In genomic region chr1:110463695-110464094, GRCh38 we compare ENCODE assay signal across 23 cellular contexts. TPM values are rescaled to one million over a fixed set of nuclear protein-coding genes. Genes with fewer than 3 reads are reported as not detected.
DNase-seq lines count a peak whose midpoint lies in the region; ATAC-seq and TF ChIP-seq lines count a peak whose summit lies in the region.
"Had no signal": no experiment of that assay in that cellular context is flagged by ENCODE, and none has a peak within 500 bp of the region (broad histone marks: within the 10 kb centered on the region; RNA-seq: fewer than 3 reads in every experiment).

No MANE protein-coding gene starts in this region.

- H3K27ac ChIP-seq in IMR-90 (ENCODE audit: insufficient read depth, low read length) = 0 out of 2 replicates have a peak overlapping the region, but pooled peaks have one; percentile 0
- peak overlapping the region; percentile 49 for H3K27ac ChIP-seq in foreskin keratinocyte
- H3K27ac ChIP-seq in smooth muscle cell (ENCODE audit: low read depth) = peak overlapping the region; percentile 95
- H3K27ac ChIP-seq: heart right ventricle, suprapubic skin had no signal

- peak overlapping the region; percentile 20; the same call in 1 of the 2 replicates for H3K18ac ChIP-seq in IMR-90 (ENCODE audit: low read depth, low read length)

- 0 out of 2 replicates have a peak overlapping the region, but pooled peaks have one; percentile 10 for H2AK5ac ChIP-seq in IMR-90 (ENCODE audit: low read depth, low read length)

- H3K9me1 ChIP-seq in IMR-90 (ENCODE audit: insufficient read depth, low read length) = peaks cover 3% of the 10 kb centered on the region; the same call in 1 of the 2 replicates

- ATAC-seq in IMR-90 (ENCODE audit: low read depth) = peak; percentile 28
- peak; percentile 9 for ATAC-seq in foreskin keratinocyte
- ATAC-seq in GM21515 (IDR thresholded peaks at IDR 0.05; ENCODE audit: unreplicated experiment) = no peak
- ATAC-seq in HG03095 (IDR thresholded peaks at IDR 0.05; ENCODE audit: unreplicated experiment) = no peak
- ATAC-seq in GM19023 (IDR thresholded peaks at IDR 0.05; ENCODE audit: unreplicated experiment) = no peak
- ATAC-seq: heart right ventricle, natural killer cell had no signal

- H2AFZ ChIP-seq in IMR-90 (replicated peaks; ENCODE audit: low read length, poor library complexity) (no peak overlapping the region), smooth muscle cell (ENCODE audit: low read depth) (no peak overlapping the region)

- no TSS peak for BruUV-seq in IMR-90 (replicated peaks; lab: Mats Ljungman, UMichigan)

- 20% methylated on average over 1 of the region's 8 CpGs; no CpG with 5 or more reads in 1 of the 2 experiments for WGBS in IMR-90 (ENCODE audit: extremely low coverage in 2 of 2, insufficient read length in 1 of 2), 2 experiments
- WGBS in smooth muscle cell (ENCODE audit: low lambda C conversion rate) = 26% methylated on average over 8 of the region's 8 CpGs

- H3K4me2 ChIP-seq in IMR-90 (ENCODE audit: low read depth, low read length) (peak overlapping the region; percentile 44), smooth muscle cell (peak overlapping the region; percentile 75)

- DNase-seq in IMR-90 (peak; percentile 75), amniotic epithelial cell (ENCODE audit: low read depth) (peak; percentile 98), foreskin keratinocyte (no peak), smooth muscle cell (lab: John Stamatoyannopoulos, UW; ENCODE audit: unreplicated experiment) (no peak), H7 (no peak)
- DNase-seq: activated B cell treated with CpG ODN at 0.5 μM for 24 hours; activated CD4-positive, alpha-beta memory T cell treated with anti-CD3 and anti-CD28 coated beads, Interleukin-2, amount 10 ng/mL, durations not matched to agents 7 days and 5 days; activated T-cell treated with anti-CD3 and anti-CD28 coated beads, Interleukin-2, amount 50 U/mL, for 1 hour; AML-193; cortex of kidney; heart right ventricle; natural killer cell; NCI-H146; NCI-H2227 treated with DMSO at 0.1 percent for 48 hours; SIG-M5; stimulated activated CD4-positive, alpha-beta T cell treated with anti-CD3 and anti-CD28 coated beads, Interleukin-4, amount 100 ng/mL, for 4 hours; T-helper 2 cell had no signal

- peaks cover 12% of the 10 kb centered on the region for H3F3A ChIP-seq in smooth muscle cell (ENCODE audit: low read depth)

- H2AK9ac ChIP-seq in IMR-90 (replicated peaks; ENCODE audit: low read depth, low read length, poor library complexity) = no peak overlapping the region

- H4K5ac ChIP-seq in IMR-90 (ENCODE audit: low read depth, low read length) = peak overlapping the region; percentile 19; the same call in 1 of the 2 replicates

- no peak for TF ChIP-seq POLR2A in IMR-90 (IDR thresholded peaks at IDR 0.05; ENCODE audit: low read depth, low read length)

- H3K36me3 ChIP-seq in IMR-90 (ENCODE audit: control insufficient read depth, insufficient read depth, low read length) (no peaks in the 10 kb centered on the region), smooth muscle cell (ENCODE audit: low read depth) (no peaks in the 10 kb centered on the region), H7 (replicated peaks; ENCODE audit: control insufficient read depth, insufficient read depth, low read length) (no peaks in the 10 kb centered on the region)
- H3K36me3 ChIP-seq: heart right ventricle, suprapubic skin had no signal

- no peak overlapping the region for H3K4ac ChIP-seq in IMR-90 (ENCODE audit: low read depth, low read length)

- no peak overlapping the region for H2BK5ac ChIP-seq in IMR-90 (ENCODE audit: low read depth, low read length, poor library complexity, severe bottlenecking)

- POLR2A ChIA-PET in IMR-90 (lab: Charles Lee; ENCODE audit: unreplicated experiment) = no interaction called here

- H3K9me3 ChIP-seq in IMR-90 (ENCODE audit: control insufficient read depth, insufficient read depth, low read length) (no peaks in the 10 kb centered on the region), smooth muscle cell (replicated peaks; ENCODE audit: low read depth) (no peaks in the 10 kb centered on the region)
- H3K9me3 ChIP-seq: heart right ventricle, suprapubic skin had no signal

- 0 out of 2 replicates have a peak, but pooled peaks cover 2% of the 10 kb centered on the region for H3K27me3 ChIP-seq in IMR-90 (ENCODE audit: control insufficient read depth, insufficient read depth, low read length)
- H3K27me3 ChIP-seq in foreskin keratinocyte = no peaks in the 10 kb centered on the region
- no peaks in the 10 kb centered on the region for H3K27me3 ChIP-seq in smooth muscle cell (ENCODE audit: low read depth)
- no peaks in the 10 kb centered on the region for H3K27me3 ChIP-seq in H7 (ENCODE audit: control insufficient read depth, insufficient read depth, low read length)
- H3K27me3 ChIP-seq: heart right ventricle, suprapubic skin had no signal

- intact Hi-C loops in IMR-90 (cut with micrococcal nuclease) = loop anchor here (1.0 to 5.0 kb wide), 2 partner anchors 33 to 431 kb away; partner anchors contain the start of gene STRIP1

- H3K56ac ChIP-seq in IMR-90 (ENCODE audit: extremely low read depth, insufficient read depth, low read length) = no peak overlapping the region

- H3K79me2 ChIP-seq in smooth muscle cell (ENCODE audit: low read depth) = no peaks in the 10 kb centered on the region

- no peak for TF ChIP-seq CTCF in IMR-90 (conservative IDR thresholded peaks at IDR 0.05; ENCODE audit: low read depth, low read length)
- TF ChIP-seq CTCF in foreskin keratinocyte (conservative IDR thresholded peaks at IDR 0.05) = no peak
- TF ChIP-seq CTCF in smooth muscle cell (IDR thresholded peaks at IDR 0.05; ENCODE audit: borderline replicate concordance, insufficient read depth, poor library complexity, severe bottlenecking) = no peak

- dilution Hi-C loops in IMR-90 (cut with HindIII; ENCODE audit: low sequenced_read_pairs, unreplicated experiment) = no loop called here

- no peak overlapping the region for H3K14ac ChIP-seq in IMR-90 (replicated peaks; ENCODE audit: low read depth, low read length)

- H3K4me1 ChIP-seq in IMR-90 (ENCODE audit: control insufficient read depth, insufficient read depth, low read length) (peaks cover 20% of the 10 kb centered on the region), foreskin keratinocyte (peaks cover 19% of the 10 kb centered on the region), smooth muscle cell (ENCODE audit: low read depth) (no peaks in the 10 kb centered on the region)
- H3K4me1 ChIP-seq: suprapubic skin had no signal

- no peak for TF ChIP-seq RAD21 in IMR-90 (IDR thresholded peaks at IDR 0.05; ENCODE audit: low read length)

- H3K4me3 ChIP-seq in IMR-90 (ENCODE audit: insufficient read depth, low read depth, low read length) (no peak overlapping the region), smooth muscle cell (no peak overlapping the region), H7 (ENCODE audit: insufficient read depth, low read depth, low read length) (no peak overlapping the region)
- H3K4me3 ChIP-seq: heart right ventricle, suprapubic skin had no signal

- H3K9ac ChIP-seq in IMR-90 (ENCODE audit: low read depth, low read length) (no peak overlapping the region), smooth muscle cell (ENCODE audit: low read depth) (peak overlapping the region; percentile 65)

- peak overlapping the region; percentile 25; the same call in 1 of the 2 replicates for H2BK120ac ChIP-seq in IMR-90 (ENCODE audit: low read depth, low read length)

- H4K91ac ChIP-seq in IMR-90 (ENCODE audit: insufficient read depth, low read depth, low read length) = no peak overlapping the region; the same call in 1 of the 2 replicates

- H4K8ac ChIP-seq in IMR-90 (ENCODE audit: low read depth in 2 of 2, low read length in 2 of 2) = peak overlapping the region; percentile 20 to 52; a peak in 1 of 4 replicates

- no peak overlapping the region for H3K23ac ChIP-seq in IMR-90 (ENCODE audit: low read depth, low read length)

- in situ Hi-C loops in IMR-90 (cut with MboI; ENCODE audit: low sequenced_read_pairs) = loop anchor here (5.0 to 10.0 kb wide), 4 partner anchors 51 to 419 kb away; partner anchors contain the start of gene RBM15

- CTCF ChIA-PET in IMR-90 (lab: Yijun Ruan, JAX) = interaction anchor here (0.8 to 4.5 kb wide), 8 partner anchors 32 to 267 kb away, joined by 3 to 30 read pairs (median 4); no protein-coding TSS in a partner anchor

- peak overlapping the region; percentile 27; the same call in 1 of the 3 replicates for H2BK15ac ChIP-seq in IMR-90 (ENCODE audit: low read depth, low read length)

- H3K79me1 ChIP-seq in IMR-90 (ENCODE audit: low read depth in 1 of 2, low read length in 2 of 2) = no peaks in the 10 kb centered on the region

- peak overlapping the region; percentile 31; the same call in 1 of the 2 replicates for H2BK20ac ChIP-seq in IMR-90 (ENCODE audit: low read depth, low read length)

- H4K20me1 ChIP-seq in IMR-90 (ENCODE audit: insufficient read depth, low read length) = no peaks in the 10 kb centered on the region
- H4K20me1 ChIP-seq in smooth muscle cell (ENCODE audit: low read depth) = no peaks in the 10 kb centered on the region

RNA-seq across cellular contexts. Expression of gene PROK1, which starts 12.7 kb away (rescaled TPM):
- total RNA-seq in IMR-90 (2012; rRNA removed) (not detected in 2 replicates), foreskin keratinocyte (not detected in 2 replicates), smooth muscle cell (43.0 and 45.2 TPM in 2 replicates)
- polyA plus RNA-seq in IMR-90 (2012; rRNA removed) (not detected in 2 replicates), foreskin keratinocyte (not detected in 2 replicates), smooth muscle cell (66.2 and 69.5 TPM in 2 replicates)
- polyA plus RNA-seq in IMR-90 (2012; cell fraction: cytosol; rRNA removed) = not detected in 2 replicates
- not detected in 2 replicates for polyA plus RNA-seq in IMR-90 (2012; cell fraction: nucleus; rRNA removed; ENCODE audit: low replicate concordance)
- total RNA-seq in H7 (2014; rRNA removed; shearing (Covaris generic)) = not detected in 2 replicates
- total RNA-seq: activated B cell treated with CpG ODN at 0.5 μM for 24 hours; activated CD4-positive, alpha-beta memory T cell treated with anti-CD3 and anti-CD28 coated beads, Interleukin-2, amount 10 ng/mL, durations not matched to agents 7 days and 5 days; endothelial cell of umbilical vein; natural killer cell had no signal
- polyA plus RNA-seq: endothelial cell of umbilical vein had no signal

RNA-seq across cellular contexts. Expression of gene KCNA10, which starts 55.3 kb away (rescaled TPM):
- total RNA-seq in IMR-90 (2012; rRNA removed) (not detected in 2 replicates), foreskin keratinocyte (not detected in 2 replicates), smooth muscle cell (not detected in 2 replicates)
- polyA plus RNA-seq in IMR-90 (2012; rRNA removed) (not detected in 2 replicates), foreskin keratinocyte (not detected in 2 replicates), smooth muscle cell (not detected in 2 replicates)
- polyA plus RNA-seq in IMR-90 (2012; cell fraction: cytosol; rRNA removed) = not detected in 2 replicates
- not detected in 2 replicates for polyA plus RNA-seq in IMR-90 (2012; cell fraction: nucleus; rRNA removed; ENCODE audit: low replicate concordance)
- not detected in 2 replicates for total RNA-seq in H7 (2014; rRNA removed; shearing (Covaris generic))
- total RNA-seq: activated B cell treated with CpG ODN at 0.5 μM for 24 hours; activated CD4-positive, alpha-beta memory T cell treated with anti-CD3 and anti-CD28 coated beads, Interleukin-2, amount 10 ng/mL, durations not matched to agents 7 days and 5 days; endothelial cell of umbilical vein; heart right ventricle; natural killer cell; suprapubic skin had no signal
- polyA plus RNA-seq: endothelial cell of umbilical vein, heart right ventricle, small intestine had no signal

RNA-seq across cellular contexts. Expression of gene LAMTOR5, which starts 56.2 kb away (rescaled TPM):
- 159 and 177 TPM in 2 replicates for total RNA-seq in IMR-90 (2012; rRNA removed)
- 320 and 369 TPM in 2 replicates for polyA plus RNA-seq in IMR-90 (2012; rRNA removed)
- polyA plus RNA-seq in IMR-90 (2012; cell fraction: cytosol; rRNA removed) = 431 and 469 TPM in 2 replicates
- 97.8 and 199 TPM in 2 replicates for polyA plus RNA-seq in IMR-90 (2012; cell fraction: nucleus; rRNA removed; ENCODE audit: low replicate concordance)
- 75.5 and 92.7 TPM in 2 replicates for total RNA-seq in foreskin keratinocyte
- polyA plus RNA-seq in foreskin keratinocyte = 214 and 219 TPM in 2 replicates
- total RNA-seq in smooth muscle cell = 72.7 and 81.1 TPM in 2 replicates
- polyA plus RNA-seq in smooth muscle cell = 150 and 175 TPM in 2 replicates
- total RNA-seq in H7 (2014; rRNA removed; shearing (Covaris generic)) = 33.8 and 40.6 TPM in 2 replicates

Comparison
In these comparisons a context has a peak if more than half of its experiments do, and no peak if none do; other contexts are left out.
1. ATAC-seq: peak in IMR-90 (single experiment) and foreskin keratinocyte (single experiment); none in GM21515 (single experiment), HG03095 (single experiment) and GM19023 (single experiment).
2. DNase-seq: peak in IMR-90 (single experiment) and amniotic epithelial cell (single experiment); none in foreskin keratinocyte (0 of 2), smooth muscle cell (single experiment) and H7 (single experiment).
3. H3K27ac ChIP-seq: peak in every context shown above with its lines; median percentile 95 in smooth muscle cell; 49 in foreskin keratinocyte; 0 in IMR-90.
4. RNA of gene PROK1, which starts 12.7 kb away (total RNA-seq): 43.0 to 45.2 TPM in smooth muscle cell; not detected in IMR-90, not detected in foreskin keratinocyte and not detected in H7; every median in the first group is over 10 times any median in the second.